ENCODE assay signal across 19 cellular contexts in the genomic region with DNA sequence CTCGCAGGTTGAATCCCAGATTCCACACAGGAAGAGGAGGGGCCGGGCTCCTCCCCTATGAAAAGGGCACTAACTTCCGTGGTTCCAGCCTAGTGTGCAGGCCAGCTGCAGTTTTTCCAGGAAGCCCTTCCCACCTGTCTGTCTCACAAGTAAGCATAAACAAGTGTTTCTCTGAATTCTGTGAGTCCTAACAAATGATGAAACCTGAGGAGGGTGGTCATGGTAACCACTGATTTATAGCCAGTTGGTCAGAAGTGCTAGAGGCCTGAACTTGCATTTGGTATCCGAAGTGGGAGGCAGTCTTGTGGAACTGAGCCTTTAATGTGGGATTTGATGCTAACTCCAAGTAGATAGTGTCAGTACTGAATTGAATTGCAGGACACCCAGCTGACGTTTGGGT. TPM values are rescaled to one million over a fixed set of nuclear protein-coding genes. Genes with fewer than 3 reads are reported as not detected.
DNase-seq lines count a peak whose midpoint lies in the region; ATAC-seq, FAIRE-seq and TF ChIP-seq lines count a peak whose summit lies in the region.
"Had no signal": no experiment of that assay in that cellular context is flagged by ENCODE, and none has a peak within 500 bp of the region (broad histone marks: within the 10 kb centered on the region; RNA-seq: fewer than 3 reads in every experiment).

No MANE protein-coding gene starts in this region.

- H3K4me3 Mint-ChIP-seq in H9, result no peak overlapping the region
- H3K4me3 Mint-ChIP-seq: naive B cell; T-helper 2 cell treated with Interferon-gamma antibody and Interleukin-4, amounts not matched to agents 5 μg/mL and 100 μg/mL, for 36 hours had no signal

- H3K36me3 ChIP-seq in H1 (ENCODE audit: control insufficient read depth in 2 of 4, insufficient read depth in 4 of 4, low read length in 3 of 4), result no peaks in the 10 kb centered on the region
- H3K36me3 ChIP-seq: esophagus muscularis mucosa, HAP-1 had no signal

- H3K79me2 ChIP-seq in H1 (ENCODE audit: control insufficient read depth in 1 of 2, insufficient read depth in 2 of 2, low read length in 2 of 2) (no peaks in the 10 kb centered on the region), H9 (ENCODE audit: insufficient read depth, low read length) (no peaks in the 10 kb centered on the region)

- POLR2A ChIA-PET in H1 (lab: Charles Lee; ENCODE audit: partially characterized antibody), result no interaction called here

- H2BK15ac ChIP-seq in H1 (ENCODE audit: low read length) (no peak overlapping the region), H9 (ENCODE audit: low read depth, low read length) (no peak overlapping the region)

- H4K20me1 ChIP-seq in H1 (replicated peaks in 1 of 2; ENCODE audit: control insufficient read depth in 1 of 2, insufficient read depth in 2 of 2, low read length in 2 of 2) (no peaks in the 10 kb centered on the region), H9 (ENCODE audit: control insufficient read depth, insufficient read depth, insufficient read length) (no peaks in the 10 kb centered on the region)

- H3K14ac ChIP-seq in H1 (ENCODE audit: insufficient read length) (no peak overlapping the region), H9 (ENCODE audit: insufficient read depth, low read length) (no peak overlapping the region)

- no peak overlapping the region for H3K27ac ChIP-seq in H1 (ENCODE audit: low read depth, low read length)
- no peak overlapping the region for H3K27ac ChIP-seq in H9 (ENCODE audit: insufficient read length, low read depth, low read length)
- H3K27ac ChIP-seq: esophagus muscularis mucosa had no signal

- CTCF ChIA-PET in H1 (lab: Charles Lee; ENCODE audit: partially characterized antibody), result interaction anchor here (0.6 to 5.4 kb wide), 5 partner anchors 9 to 398 kb away, joined by 3 to 38 read pairs (median 5); a partner anchor contains a TSS

- no peak overlapping the region for H2BK12ac ChIP-seq in H1 (ENCODE audit: low read depth, low read length)
- H2BK12ac ChIP-seq in H9 (ENCODE audit: insufficient read length, low read depth, low read length), result no peak overlapping the region

- H2BK20ac ChIP-seq in H1 (ENCODE audit: low read length), result 0 out of 2 replicates have a peak overlapping the region, but pooled peaks have one; percentile 25
- H2BK20ac ChIP-seq in H9 (ENCODE audit: low read depth, low read length, poor library complexity, severe bottlenecking), result no peak overlapping the region

- no peaks in the 10 kb centered on the region for H3K27me3 Mint-ChIP-seq in H9 (ENCODE audit: low read depth)

- TF ChIP-seq RAD21 in H1 (IDR thresholded peaks at IDR 0.05 in 1 of 2, conservative IDR thresholded peaks at IDR 0.05 in 1 of 2; ENCODE audit: low read depth in 2 of 2, low read length in 2 of 2), result no peak

- H2BK5ac ChIP-seq in H1 (ENCODE audit: low read depth, low read length), result no peak overlapping the region
- no peak overlapping the region for H2BK5ac ChIP-seq in H9 (ENCODE audit: insufficient read length, low read length)

- no peak overlapping the region for H3T11ph ChIP-seq in H9 (ENCODE audit: low read length)

- H3K23me2 ChIP-seq in H1 (ENCODE audit: low read depth, low read length), result no peaks in the 10 kb centered on the region; the same call in 1 of the 2 replicates
- H3K23me2 ChIP-seq in H9 (ENCODE audit: insufficient read length, low read depth, low read length, poor library complexity, severe bottlenecking), result no peaks in the 10 kb centered on the region

- H3K9me3 ChIP-seq in H1 (ENCODE audit: insufficient read depth in 2 of 2, low read depth in 1 of 2, low read length in 1 of 2) (no peaks in the 10 kb centered on the region), H9 (ENCODE audit: control insufficient read depth, low read depth, low read length) (no peaks in the 10 kb centered on the region)
- H3K9me3 ChIP-seq: esophagus muscularis mucosa had no signal

- H3K27ac Mint-ChIP-seq in H9, result no peak overlapping the region; a peak in 1 of 7 replicates
- H3K27ac Mint-ChIP-seq: naive B cell; T-helper 2 cell treated with Interferon-gamma antibody and Interleukin-4, amounts not matched to agents 5 μg/mL and 100 μg/mL, for 36 hours had no signal

- no peak overlapping the region for H3K4me2 ChIP-seq in H1 (ENCODE audit: insufficient read depth in 1 of 2, low read depth in 2 of 2, low read length in 2 of 2)
- H3K4me2 ChIP-seq in H9 (ENCODE audit: insufficient read depth, insufficient read length, low read length), result no peak overlapping the region

- H4K91ac ChIP-seq in H1 (replicated peaks; ENCODE audit: insufficient read length, low read length) (no peak overlapping the region), H9 (ENCODE audit: insufficient read length, low read depth, low read length) (no peak overlapping the region)

- H2BK120ac ChIP-seq in H1 (replicated peaks; ENCODE audit: low read depth, low read length) (no peak overlapping the region), H9 (ENCODE audit: low read depth, low read length, poor library complexity, severe bottlenecking) (no peak overlapping the region)

- H3K36me3 Mint-ChIP-seq in H9 (ENCODE audit: insufficient read depth in 1 of 3, low read depth in 3 of 3), result no peaks in the 10 kb centered on the region
- H3K36me3 Mint-ChIP-seq: naive B cell had no signal

- no peaks in the 10 kb centered on the region for H3K9me3 Mint-ChIP-seq in H9
- H3K9me3 Mint-ChIP-seq: naive B cell; T-helper 2 cell treated with Interferon-gamma antibody and Interleukin-4, amounts not matched to agents 5 μg/mL and 100 μg/mL, for 36 hours had no signal

- peaks cover 28 to 30% of the 10 kb centered on the region in 2 experiments for H3K4me1 Mint-ChIP-seq in H9

- TF ChIP-seq CTCF in GM12865 (IDR thresholded peaks at IDR 0.05; ENCODE audit: insufficient read depth, low read depth, low read length, missing control alignments), result no peak
- TF ChIP-seq CTCF in H1 (IDR thresholded peaks at IDR 0.05; ENCODE audit: control extremely low read depth in 1 of 3, insufficient read depth in 1 of 3, low read depth in 1 of 3, low read length in 3 of 3), result no peak
- TF ChIP-seq CTCF in H9 (conservative IDR thresholded peaks at IDR 0.05), result no peak

- WGBS in H1 (ENCODE audit: extremely low coverage in 1 of 2, insufficient coverage in 1 of 2, insufficient read length in 1 of 2, insufficient replicate concordance in 2 of 2, low coverage in 1 of 2, low lambda C conversion rate in 2 of 2, missing lambda C conversion rate in 1 of 2), 2 experiments, result 89% methylated on average over 5 of the region's 5 CpGs; no CpG with 5 or more reads in 1 of the 2 experiments
- WGBS in H9 (ENCODE audit: extremely low coverage, insufficient read length, low lambda C conversion rate), result no CpG with 5 or more reads among the region's 5 CpGs

- H4K8ac ChIP-seq in H1 (ENCODE audit: extremely low read depth, insufficient read depth, low read length), result no peak overlapping the region
- H4K8ac ChIP-seq in H9 (replicated peaks; ENCODE audit: insufficient read length, low read depth, low read length), result no peak overlapping the region

- H3K4me3 ChIP-seq in GM12865 (ENCODE audit: low read depth, low read length) (no peak overlapping the region), H1 (ENCODE audit: extremely low read depth in 1 of 4, insufficient read depth in 2 of 4, low read depth in 3 of 4, low read length in 4 of 4) (no peak overlapping the region)
- H3K4me3 ChIP-seq: esophagus muscularis mucosa, HAP-1 had no signal

- FAIRE-seq in H1 (lab: Jason Lieb, UNC), result no peak

- H3K27me3 ChIP-seq in H1 (replicated peaks in 1 of 4; ENCODE audit: control insufficient read depth in 3 of 4, extremely low read depth in 1 of 4, insufficient read depth in 3 of 4, low read length in 3 of 4), result no peaks in the 10 kb centered on the region
- H3K27me3 ChIP-seq in H9 (ENCODE audit: insufficient read depth, low read length), result no peaks in the 10 kb centered on the region
- H3K27me3 ChIP-seq: esophagus muscularis mucosa had no signal

- H3K4ac ChIP-seq in H1 (replicated peaks; ENCODE audit: insufficient read length, low read depth, low read length) (no peak overlapping the region), H9 (ENCODE audit: low read depth, low read length) (no peak overlapping the region)

- TF ChIP-seq EP300 in H1 (IDR thresholded peaks at IDR 0.05; ENCODE audit: borderline replicate concordance in 1 of 2, low read depth in 2 of 2, low read length in 2 of 2), result no peak

- H3K9ac ChIP-seq in H1 (replicated peaks in 1 of 4; ENCODE audit: extremely low read depth in 1 of 4, low read depth in 3 of 4, low read length in 3 of 4) (no peak overlapping the region), H9 (ENCODE audit: extremely low read depth, insufficient read length, low read length) (no peak overlapping the region)

- H3K23ac ChIP-seq in H1 (ENCODE audit: insufficient read length) (no peak overlapping the region), H9 (ENCODE audit: insufficient read length, low read depth, low read length) (no peak overlapping the region)

- H3K4me1 ChIP-seq in H1 (replicated peaks in 1 of 4; ENCODE audit: control insufficient read depth in 3 of 4, insufficient read depth in 4 of 4, low read length in 3 of 4) (peaks cover 0 to 3% (median 0%) of the 10 kb centered on the region in 4 experiments; a peak in 1 of 7 replicates), H9 (ENCODE audit: insufficient read depth, low read length) (no peaks in the 10 kb centered on the region; the same call in none of the 2 replicates)
- H3K4me1 ChIP-seq: esophagus muscularis mucosa had no signal

- ATAC-seq in HG02981 (IDR thresholded peaks at IDR 0.05; ENCODE audit: unreplicated experiment), result peak; percentile 36
- no peak for ATAC-seq in GM19452 (IDR thresholded peaks at IDR 0.05; ENCODE audit: unreplicated experiment)

- DNase-seq in GM12865 (ENCODE audit: low read depth), result peak; percentile 31
- DNase-seq in NCI-H69 (lab: John Stamatoyannopoulos, UW), result peak; percentile 28
- no peak for DNase-seq in H1 (ENCODE audit: low read depth in 1 of 2, low spot score in 2 of 2)
- no peak for DNase-seq in mucosa of gallbladder (ENCODE audit: low spot score)
- DNase-seq in H9, result no peak
- DNase-seq: activated CD4-positive, CD25-positive, alpha-beta regulatory T cell treated with anti-CD3 and anti-CD28 coated beads, Interleukin-2, amount 50 U/mL, for 72 hours; activated gamma-delta T cell; amniotic stem cell; GDM1; MM.1S; naive B cell; NCI-H2171; Right ventricle myocardium superior had no signal

- no peaks in the 10 kb centered on the region for H3K79me1 ChIP-seq in H1 (ENCODE audit: low read depth, low read length)
- no peaks in the 10 kb centered on the region for H3K79me1 ChIP-seq in H9 (ENCODE audit: insufficient read depth, low read depth, low read length, poor library complexity, severe bottlenecking)

- H2AFZ ChIP-seq in H1 (ENCODE audit: low read length) (0 out of 2 replicates have a peak overlapping the region, but pooled peaks have one; percentile 48), H9 (ENCODE audit: low read length) (no peak overlapping the region)

- no peak overlapping the region for H4K5ac ChIP-seq in H1 (ENCODE audit: insufficient read length, low read depth, low read length)
- no peak overlapping the region for H4K5ac ChIP-seq in H9 (ENCODE audit: insufficient read length, low read depth, low read length)

- TF ChIP-seq POLR2A in H1 (IDR thresholded peaks at IDR 0.05; ENCODE audit: control extremely low read depth in 1 of 2, low read depth in 2 of 2, low read length in 2 of 2), result no peak

- H2AK5ac ChIP-seq in H1 (ENCODE audit: low read depth, low read length) (no peak overlapping the region), H9 (ENCODE audit: insufficient read length, low read length) (no peak overlapping the region)

- no peak overlapping the region for H3K18ac ChIP-seq in H1 (ENCODE audit: extremely low read depth, low read length)
- no peak overlapping the region for H3K18ac ChIP-seq in H9 (ENCODE audit: insufficient read length, low read depth, low read length)

- H3K56ac ChIP-seq in H1 (replicated peaks; ENCODE audit: insufficient read length, low read depth, low read length) (no peak overlapping the region), H9 (ENCODE audit: insufficient read length, low read depth, low read length) (no peak overlapping the region)

RNA-seq across cellular contexts. Expression of a gene that starts 54.7 kb away (rescaled TPM):
- total RNA-seq in H1 (2021; fragmentation: NEBNext Ultra II Directional; extraction: Animal tissue kit (Norgen Biotek cat#: 25700)), result 0.08 TPM in 1 of 2 replicates, not detected in the other
- under 0.01 and 0.02 TPM in 2 replicates for polyA plus RNA-seq in H1 (2011; rRNA removed)
- not detected for polyA plus RNA-seq in H1 (2011; cell fraction: cytosol; rRNA removed)
- polyA plus RNA-seq in H1 (2011; cell fraction: nucleus; rRNA removed), result not detected
- 0.03 to 0.04 TPM in 2 of 4 replicates, not detected in the others for polyA plus RNA-seq in H1 (2012, experiment 1 of 2)
- polyA plus RNA-seq in H1 (2012, experiment 2 of 2), result not detected
- polyA plus RNA-seq in H1 (2013, experiment 1 of 2), result 0.06 TPM
- 0.04 TPM for polyA plus RNA-seq in H1 (2013, experiment 2 of 2)
- not detected in 2 replicates for polyA minus RNA-seq in H1 (2011; rRNA and poly(A)+ RNA removed)
- not detected for polyA minus RNA-seq in H1 (2011; cell fraction: cytosol; rRNA and poly(A)+ RNA removed)
- polyA minus RNA-seq in H1 (2011; cell fraction: nucleus; rRNA and poly(A)+ RNA removed), result not detected
- total RNA-seq in mucosa of gallbladder, result 9.8 TPM
- not detected in 2 replicates for total RNA-seq in H9 (2021)
- total RNA-seq: glomerular endothelial cell had no signal

Comparison
In these comparisons a context has a peak if more than half of its experiments do, and no peak if none do; other contexts are left out.
1. DNase-seq: peak in GM12865 (single experiment) and NCI-H69 (single experiment); none in H1 (0 of 2), mucosa of gallbladder (single experiment) and H9 (single experiment).
2. RNA of a gene that starts 54.7 kb away (total RNA-seq): 9.8 TPM in mucosa of gallbladder (single experiment); 0.08 TPM in H1 and not detected in H9; every median in the first group is over 10 times any median in the second.